1 cellular context compared by ENCODE assay signal in the genomic region with DNA sequence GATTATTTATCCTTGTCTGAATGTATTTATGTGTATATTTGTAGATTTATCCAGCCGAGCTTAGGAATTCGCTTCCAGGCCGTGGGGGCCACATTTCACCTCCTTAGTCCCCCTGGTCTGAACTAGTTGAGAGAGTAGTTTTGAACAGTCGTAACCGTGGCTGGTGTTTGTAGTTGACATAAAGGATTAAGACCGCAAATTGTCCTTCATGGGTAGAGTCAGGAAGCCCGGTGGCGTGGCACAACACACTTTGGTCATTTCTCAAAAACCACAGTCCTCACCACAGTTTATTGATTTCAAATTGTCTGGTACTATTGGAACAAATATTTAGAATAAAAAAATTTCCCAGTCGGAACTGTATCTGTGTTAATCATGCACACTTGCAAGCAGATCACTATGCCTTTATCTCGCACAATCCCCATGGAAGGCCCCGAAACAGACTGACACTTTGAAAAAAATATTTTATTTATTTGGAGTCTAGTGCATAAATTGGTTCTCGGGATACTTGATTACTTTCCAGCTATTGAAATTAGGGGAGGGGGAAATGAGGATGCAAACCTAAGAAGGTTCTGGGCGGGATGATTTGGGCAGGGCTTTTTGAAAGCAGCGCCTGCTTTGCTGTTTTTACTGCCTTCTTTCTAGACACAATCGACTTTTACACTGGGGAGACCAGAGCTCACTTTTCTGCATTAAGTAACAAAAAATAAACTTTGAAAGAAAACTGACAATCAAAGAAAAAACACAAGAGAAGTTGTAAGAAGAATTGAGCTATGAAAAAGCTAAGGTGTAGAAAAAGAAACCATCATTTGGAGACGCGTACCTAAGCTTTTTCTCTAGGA.
A peak's percentile ranks its signal among the peaks of the same experiment; 100 is the strongest.
TF ChIP-seq lines count a peak whose summit lies in the region.

No MANE protein-coding gene starts in this region.

TF ChIP-seq in HepG2, 621 proteins besides CTCF, POLR2A, EP300 and RAD21 (continued from another document and continues in another):
- TF ChIP-seq ZBTB49 (CRISPR knock-in tag; IDR thresholded peaks at IDR 0.05; ENCODE audit: borderline replicate concordance) (no peak), ATRX (CRISPR knock-in tag; IDR thresholded peaks at IDR 0.05; ENCODE audit: borderline replicate concordance) (no peak), KMT2A (CRISPR knock-in tag; IDR thresholded peaks at IDR 0.05) (no peak), ZNF280B (CRISPR knock-in tag; IDR thresholded peaks at IDR 0.05; ENCODE audit: borderline replicate concordance) (no peak), ARID2 (CRISPR knock-in tag; IDR thresholded peaks at IDR 0.05; ENCODE audit: borderline replicate concordance) (no peak), ZNF101 (CRISPR knock-in tag; IDR thresholded peaks at IDR 0.05; ENCODE audit: borderline replicate concordance, low read depth) (no peak), GTF2F1 (IDR thresholded peaks at IDR 0.05; ENCODE audit: low read length) (no peak), ZNF367 (CRISPR knock-in tag; IDR thresholded peaks at IDR 0.05; ENCODE audit: borderline replicate concordance) (no peak), ZNF746 (CRISPR knock-in tag; IDR thresholded peaks at IDR 0.05) (no peak; the same call in 1 of the 2 replicates), ZNF530 (CRISPR knock-in tag; IDR thresholded peaks at IDR 0.05; ENCODE audit: low read depth) (no peak), CBFB (CRISPR knock-in tag; IDR thresholded peaks at IDR 0.05) (peak; percentile 99), ZNF780A (CRISPR knock-in tag; IDR thresholded peaks at IDR 0.05) (no peak), ASH2L (IDR thresholded peaks at IDR 0.05; ENCODE audit: insufficient read length, low read depth, low read length) (no peak), MYNN (CRISPR knock-in tag; IDR thresholded peaks at IDR 0.05; ENCODE audit: low read depth) (no peak), HDAC1 (CRISPR knock-in tag; IDR thresholded peaks at IDR 0.05) (peak; percentile 52; the same call in 1 of the 2 replicates), EZH2 (conservative IDR thresholded peaks at IDR 0.05; ENCODE audit: low read depth, low read length) (no peak), ZNF513 (CRISPR knock-in tag; conservative IDR thresholded peaks at IDR 0.05) (no peak), ZNF652 (CRISPR knock-in tag; IDR thresholded peaks at IDR 0.05; ENCODE audit: borderline replicate concordance, low read depth) (no peak), ZNF776 (CRISPR knock-in tag; IDR thresholded peaks at IDR 0.05) (no peak), ZBTB33 (CRISPR knock-in tag; IDR thresholded peaks at IDR 0.05) (peak; percentile 68), ARNTL (CRISPR knock-in tag; IDR thresholded peaks at IDR 0.05) (no peak), SMYD3 (CRISPR knock-in tag; IDR thresholded peaks at IDR 0.05) (no peak), ZNF737 (CRISPR knock-in tag; IDR thresholded peaks at IDR 0.05; ENCODE audit: borderline replicate concordance) (no peak), ZNF362 (CRISPR knock-in tag; IDR thresholded peaks at IDR 0.05; ENCODE audit: borderline replicate concordance) (no peak), WIZ (CRISPR knock-in tag; IDR thresholded peaks at IDR 0.05) (no peak), THAP11 (CRISPR knock-in tag; IDR thresholded peaks at IDR 0.05) (no peak), NKX3-1 (CRISPR knock-in tag; IDR thresholded peaks at IDR 0.05) (0 out of 2 replicates have a peak, but pooled peaks have one; percentile 27), PRDM4 (CRISPR knock-in tag; IDR thresholded peaks at IDR 0.05; ENCODE audit: borderline replicate concordance) (no peak), MXD4 (CRISPR knock-in tag; IDR thresholded peaks at IDR 0.05) (no peak), REL (CRISPR knock-in tag; conservative IDR thresholded peaks at IDR 0.05) (no peak), SMAD3 (CRISPR knock-in tag; IDR thresholded peaks at IDR 0.05) (no peak)
- TF ChIP-seq, protein P1, sequence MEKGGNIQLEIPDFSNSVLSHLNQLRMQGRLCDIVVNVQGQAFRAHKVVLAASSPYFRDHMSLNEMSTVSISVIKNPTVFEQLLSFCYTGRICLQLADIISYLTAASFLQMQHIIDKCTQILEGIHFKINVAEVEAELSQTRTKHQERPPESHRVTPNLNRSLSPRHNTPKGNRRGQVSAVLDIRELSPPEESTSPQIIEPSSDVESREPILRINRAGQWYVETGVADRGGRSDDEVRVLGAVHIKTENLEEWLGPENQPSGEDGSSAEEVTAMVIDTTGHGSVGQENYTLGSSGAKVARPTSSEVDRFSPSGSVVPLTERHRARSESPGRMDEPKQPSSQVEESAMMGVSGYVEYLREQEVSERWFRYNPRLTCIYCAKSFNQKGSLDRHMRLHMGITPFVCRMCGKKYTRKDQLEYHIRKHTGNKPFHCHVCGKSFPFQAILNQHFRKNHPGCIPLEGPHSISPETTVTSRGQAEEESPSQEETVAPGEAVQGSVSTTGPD (CRISPR knock-in tag; IDR thresholded peaks at IDR 0.05), result peak; percentile 97
- TF ChIP-seq, protein P2, sequence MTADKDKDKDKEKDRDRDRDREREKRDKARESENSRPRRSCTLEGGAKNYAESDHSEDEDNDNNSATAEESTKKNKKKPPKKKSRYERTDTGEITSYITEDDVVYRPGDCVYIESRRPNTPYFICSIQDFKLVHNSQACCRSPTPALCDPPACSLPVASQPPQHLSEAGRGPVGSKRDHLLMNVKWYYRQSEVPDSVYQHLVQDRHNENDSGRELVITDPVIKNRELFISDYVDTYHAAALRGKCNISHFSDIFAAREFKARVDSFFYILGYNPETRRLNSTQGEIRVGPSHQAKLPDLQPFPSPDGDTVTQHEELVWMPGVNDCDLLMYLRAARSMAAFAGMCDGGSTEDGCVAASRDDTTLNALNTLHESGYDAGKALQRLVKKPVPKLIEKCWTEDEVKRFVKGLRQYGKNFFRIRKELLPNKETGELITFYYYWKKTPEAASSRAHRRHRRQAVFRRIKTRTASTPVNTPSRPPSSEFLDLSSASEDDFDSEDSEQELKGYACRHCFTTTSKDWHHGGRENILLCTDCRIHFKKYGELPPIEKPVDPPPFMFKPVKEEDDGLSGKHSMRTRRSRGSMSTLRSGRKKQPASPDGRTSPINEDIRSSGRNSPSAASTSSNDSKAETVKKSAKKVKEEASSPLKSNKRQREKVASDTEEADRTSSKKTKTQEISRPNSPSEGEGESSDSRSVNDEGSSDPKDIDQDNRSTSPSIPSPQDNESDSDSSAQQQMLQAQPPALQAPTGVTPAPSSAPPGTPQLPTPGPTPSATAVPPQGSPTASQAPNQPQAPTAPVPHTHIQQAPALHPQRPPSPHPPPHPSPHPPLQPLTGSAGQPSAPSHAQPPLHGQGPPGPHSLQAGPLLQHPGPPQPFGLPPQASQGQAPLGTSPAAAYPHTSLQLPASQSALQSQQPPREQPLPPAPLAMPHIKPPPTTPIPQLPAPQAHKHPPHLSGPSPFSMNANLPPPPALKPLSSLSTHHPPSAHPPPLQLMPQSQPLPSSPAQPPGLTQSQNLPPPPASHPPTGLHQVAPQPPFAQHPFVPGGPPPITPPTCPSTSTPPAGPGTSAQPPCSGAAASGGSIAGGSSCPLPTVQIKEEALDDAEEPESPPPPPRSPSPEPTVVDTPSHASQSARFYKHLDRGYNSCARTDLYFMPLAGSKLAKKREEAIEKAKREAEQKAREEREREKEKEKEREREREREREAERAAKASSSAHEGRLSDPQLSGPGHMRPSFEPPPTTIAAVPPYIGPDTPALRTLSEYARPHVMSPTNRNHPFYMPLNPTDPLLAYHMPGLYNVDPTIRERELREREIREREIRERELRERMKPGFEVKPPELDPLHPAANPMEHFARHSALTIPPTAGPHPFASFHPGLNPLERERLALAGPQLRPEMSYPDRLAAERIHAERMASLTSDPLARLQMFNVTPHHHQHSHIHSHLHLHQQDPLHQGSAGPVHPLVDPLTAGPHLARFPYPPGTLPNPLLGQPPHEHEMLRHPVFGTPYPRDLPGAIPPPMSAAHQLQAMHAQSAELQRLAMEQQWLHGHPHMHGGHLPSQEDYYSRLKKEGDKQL (CRISPR knock-in tag; IDR thresholded peaks at IDR 0.05; ENCODE audit: low read depth), result no peak
- TF ChIP-seq, protein P3, sequence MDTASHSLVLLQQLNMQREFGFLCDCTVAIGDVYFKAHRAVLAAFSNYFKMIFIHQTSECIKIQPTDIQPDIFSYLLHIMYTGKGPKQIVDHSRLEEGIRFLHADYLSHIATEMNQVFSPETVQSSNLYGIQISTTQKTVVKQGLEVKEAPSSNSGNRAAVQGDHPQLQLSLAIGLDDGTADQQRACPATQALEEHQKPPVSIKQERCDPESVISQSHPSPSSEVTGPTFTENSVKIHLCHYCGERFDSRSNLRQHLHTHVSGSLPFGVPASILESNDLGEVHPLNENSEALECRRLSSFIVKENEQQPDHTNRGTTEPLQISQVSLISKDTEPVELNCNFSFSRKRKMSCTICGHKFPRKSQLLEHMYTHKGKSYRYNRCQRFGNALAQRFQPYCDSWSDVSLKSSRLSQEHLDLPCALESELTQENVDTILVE (CRISPR knock-in tag; IDR thresholded peaks at IDR 0.05), result no peak
- TF ChIP-seq, protein P4, sequence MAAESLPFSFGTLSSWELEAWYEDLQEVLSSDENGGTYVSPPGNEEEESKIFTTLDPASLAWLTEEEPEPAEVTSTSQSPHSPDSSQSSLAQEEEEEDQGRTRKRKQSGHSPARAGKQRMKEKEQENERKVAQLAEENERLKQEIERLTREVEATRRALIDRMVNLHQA (CRISPR knock-in tag; IDR thresholded peaks at IDR 0.05), result no peak
